Comparison of ENCODE assay signal across 10 cellular contexts in genomic region chr10:72162978-72163377, GRCh38. TPM values are rescaled to one million over a fixed set of nuclear protein-coding genes. Genes with fewer than 3 reads are reported as not detected.
DNase-seq lines count a peak whose midpoint lies in the region; ATAC-seq and TF ChIP-seq lines count a peak whose summit lies in the region.
"Had no signal": no experiment of that assay in that cellular context is flagged by ENCODE, and none has a peak within 500 bp of the region (broad histone marks: within the 10 kb centered on the region; RNA-seq: fewer than 3 reads in every experiment).

No MANE protein-coding gene starts in this region.

- DNase-seq in CD1c-positive myeloid dendritic cell (ENCODE audit: extremely low spot score) = peak; percentile 84
- peak; percentile 2 for DNase-seq in RPMI8226
- DNase-seq in lower leg skin (ENCODE audit: low spot score in 2 of 2) = no peak
- DNase-seq in NCI-H146 treated with DMSO at 0.1 percent for 48 hours (lab: John Stamatoyannopoulos, UW; ENCODE audit: unreplicated experiment) = no peak
- no peak for DNase-seq in stimulated activated naive CD4-positive, alpha-beta T cell (lab: John Stamatoyannopoulos, UW)
- no peak for DNase-seq in activated CD4-positive, alpha-beta T cell treated with anti-CD3 and anti-CD28 coated beads, Interleukin-2, amount 50 U/mL, for 1 hour
- DNase-seq: activated CD8-positive, alpha-beta memory T cell treated with anti-CD3 and anti-CD28 coated beads for 24 hours had no signal

- ATAC-seq in GM21381 (IDR thresholded peaks at IDR 0.05; ENCODE audit: unreplicated experiment) (peak; percentile 69), esophagus mucosa (peak; percentile 87)

- WGBS in lower leg skin, 2 donors = 27 to 45% methylated on average over 1 of the region's 1 CpG

- H3K4me3 ChIP-seq in lower leg skin (ENCODE audit: low read depth, poor library complexity, severe bottlenecking) = no peak overlapping the region
- H3K4me3 ChIP-seq: neural progenitor cell had no signal

- TF ChIP-seq POLR2A in lower leg skin (IDR thresholded peaks at IDR 0.05) = no peak

- intact Hi-C loops in lower leg skin (cut with DNase I; ENCODE audit: low total_unique reads) = no loop called here

- no peak for TF ChIP-seq CTCF in lower leg skin (IDR thresholded peaks at IDR 0.05)

RNA-seq across cellular contexts. Expression of gene ANAPC16, which starts 52.8 kb away (rescaled TPM):
- total RNA-seq in esophagus mucosa = 64.4 TPM
- 100 to 1,000 TPM in 2 of 4 donors, 10 to 100 TPM in 2; 47.8 to 116 (median 100) TPM for total RNA-seq in lower leg skin

RNA-seq across cellular contexts. Expression of gene ASCC1, which starts 53.1 kb away (rescaled TPM):
- total RNA-seq in esophagus mucosa = 23.5 TPM
- 10 to 100 TPM; 17.7 to 33.3 (median 23.1) TPM for total RNA-seq in lower leg skin

Comparison
In these comparisons a context has a peak if more than half of its experiments do, and no peak if none do; other contexts are left out.
1. DNase-seq: peak in CD1c-positive myeloid dendritic cell (single experiment) and RPMI8226 (single experiment); none in lower leg skin (0 of 2), NCI-H146 treated with DMSO at 0.1 percent for 48 hours (single experiment), stimulated activated naive CD4-positive, alpha-beta T cell (0 of 6) and activated CD4-positive, alpha-beta T cell treated with anti-CD3 and anti-CD28 coated beads, Interleukin-2, amount 50 U/mL, for 1 hour (single experiment).